19 cellular contexts compared by ENCODE assay signal in genomic region chr2:225598426-225598825, GRCh38.
DNase-seq lines count a peak whose midpoint lies in the region; ATAC-seq, FAIRE-seq and TF ChIP-seq lines count a peak whose summit lies in the region.
"Had no signal": no experiment of that assay in that cellular context is flagged by ENCODE, and none has a peak within 500 bp of the region (broad histone marks: within the 10 kb centered on the region; RNA-seq: fewer than 3 reads in every experiment).

No MANE protein-coding gene starts in this region.

- FAIRE-seq in astrocyte (lab: Jason Lieb, UNC), result no peak
- FAIRE-seq: A549 had no signal

- TF ChIP-seq CTCF in astrocyte (IDR thresholded peaks at IDR 0.05; ENCODE audit: insufficient read depth, low read depth, low read length), result no peak
- TF ChIP-seq CTCF in choroid plexus epithelial cell (conservative IDR thresholded peaks at IDR 0.05; ENCODE audit: low read depth, low read length), result no peak
- no peak for TF ChIP-seq CTCF in osteocyte (IDR thresholded peaks at IDR 0.05)

- H3K9me3 ChIP-seq in astrocyte (ENCODE audit: insufficient read depth, low read depth, low read length), result no peaks in the 10 kb centered on the region
- H3K9me3 ChIP-seq: A549 had no signal

- no peaks in the 10 kb centered on the region for H3K36me3 ChIP-seq in astrocyte (ENCODE audit: insufficient read depth, low read length)

- H3K4me1 Mint-ChIP-seq in astrocyte (ENCODE audit: low read depth, unreplicated experiment) (peaks cover 15% of the 10 kb centered on the region), osteocyte (ENCODE audit: unreplicated experiment) (peaks cover 29% of the 10 kb centered on the region)
- H3K4me1 Mint-ChIP-seq: B cell; CD4-positive, CD25-positive, alpha-beta regulatory T cell had no signal

- H3K27me3 ChIP-seq in astrocyte (ENCODE audit: insufficient read depth, low read length), result no peaks in the 10 kb centered on the region

- H3K4me3 Mint-ChIP-seq in astrocyte (ENCODE audit: unreplicated experiment) (no peak overlapping the region), osteocyte (ENCODE audit: unreplicated experiment) (no peak overlapping the region)
- H3K4me3 Mint-ChIP-seq: B cell; CD4-positive, CD25-positive, alpha-beta regulatory T cell; IgD-negative memory B cell had no signal

- peak overlapping the region; percentile 27 for H3K4me2 ChIP-seq in astrocyte (ENCODE audit: low read length)
- H3K4me2 ChIP-seq: A549 had no signal

- H3K27ac Mint-ChIP-seq in astrocyte (ENCODE audit: unreplicated experiment) (no peak overlapping the region), osteocyte (ENCODE audit: unreplicated experiment) (peak overlapping the region; percentile 70)
- H3K27ac Mint-ChIP-seq: B cell; CD4-positive, CD25-positive, alpha-beta regulatory T cell; IgD-negative memory B cell had no signal

- H3K4me3 ChIP-seq in astrocyte (ENCODE audit: insufficient read depth, low read depth, low read length) (no peak overlapping the region), choroid plexus epithelial cell (ENCODE audit: low read depth, low read length) (no peak overlapping the region)
- H3K4me3 ChIP-seq: A549 had no signal

- H3K4me1 ChIP-seq in astrocyte (ENCODE audit: insufficient read depth, low read length), result peaks cover 4% of the 10 kb centered on the region
- H3K4me1 ChIP-seq: A549 had no signal

- no peak overlapping the region for H3K9ac ChIP-seq in astrocyte (ENCODE audit: low read length)

- DNase-seq in OCI-M1 (lab: John Stamatoyannopoulos, UW), result peak; percentile 55
- DNase-seq in astrocyte (ENCODE audit: low read depth), result peak; percentile 64
- DNase-seq in choroid plexus epithelial cell (ENCODE audit: low read depth), result peak; percentile 68
- DNase-seq in osteocyte (ENCODE audit: extremely low spot score, unreplicated experiment), result no peak
- no peak for DNase-seq in NCI-H1694 treated with DMSO at 0.1 percent for 48 hours (lab: John Stamatoyannopoulos, UW)
- DNase-seq: CD4-positive, CD25-positive, alpha-beta regulatory T cell; DMS79; GOT3; Karpas-422; NCI-H1105 treated with DMSO at 0.1 percent for 48 hours; NCI-H2081; NCI-H2171 treated with DMSO at 0.1 percent for 48 hours; NCI-H524 treated with DMSO at 0.1 percent for 48 hours had no signal

- H2AFZ ChIP-seq in astrocyte (ENCODE audit: low read depth, low read length), result no peak overlapping the region

- H3K9me3 Mint-ChIP-seq in astrocyte (ENCODE audit: unreplicated experiment) (no peaks in the 10 kb centered on the region), osteocyte (ENCODE audit: unreplicated experiment) (peaks cover 7% of the 10 kb centered on the region)

- H3K27ac ChIP-seq in astrocyte (ENCODE audit: low read depth, low read length), result no peak overlapping the region
- H3K27ac ChIP-seq: A549 had no signal

- H3K79me2 ChIP-seq in astrocyte (ENCODE audit: insufficient read depth, low read length), result no peaks in the 10 kb centered on the region

- no peaks in the 10 kb centered on the region for H4K20me1 ChIP-seq in astrocyte (ENCODE audit: insufficient read depth, low read length)

- ATAC-seq in GM18909 (IDR thresholded peaks at IDR 0.05; ENCODE audit: poor library complexity, unreplicated experiment), result no peak
- no peak for ATAC-seq in HG03097 (IDR thresholded peaks at IDR 0.05; ENCODE audit: low FRiP score, unreplicated experiment)
- ATAC-seq: A549, Right ventricle myocardium inferior had no signal

- H3K36me3 Mint-ChIP-seq in astrocyte (ENCODE audit: low read depth, unreplicated experiment) (no peaks in the 10 kb centered on the region), osteocyte (ENCODE audit: unreplicated experiment) (no peaks in the 10 kb centered on the region)
- H3K36me3 Mint-ChIP-seq: CD4-positive, CD25-positive, alpha-beta regulatory T cell; IgD-negative memory B cell had no signal

- no peaks in the 10 kb centered on the region for H3K27me3 Mint-ChIP-seq in astrocyte (ENCODE audit: low read depth, unreplicated experiment)
- H3K27me3 Mint-ChIP-seq in osteocyte (ENCODE audit: unreplicated experiment), result no peaks in the 10 kb centered on the region
- H3K27me3 Mint-ChIP-seq: B cell; CD4-positive, CD25-positive, alpha-beta regulatory T cell; IgD-negative memory B cell had no signal

Comparison
In these comparisons a context has a peak if more than half of its experiments do, and no peak if none do; other contexts are left out.
1. DNase-seq: peak in OCI-M1 (single experiment), astrocyte (single experiment) and choroid plexus epithelial cell (single experiment); none in osteocyte (single experiment) and NCI-H1694 treated with DMSO at 0.1 percent for 48 hours (single experiment).